1 cellular context compared by ENCODE assay signal in genomic region chr11:2343502-2343901, GRCh38.
TF ChIP-seq lines count a peak whose summit lies in the region.

No MANE protein-coding gene starts in this region.

TF ChIP-seq in K562, 482 proteins besides CTCF, POLR2A, EP300 and RAD21:
- TF ChIP-seq KDM5B (IDR thresholded peaks at IDR 0.05; ENCODE audit: insufficient replicate concordance, low read depth, low read length) (no peak), ZNF431 (CRISPR knock-in tag; IDR thresholded peaks at IDR 0.05) (peak; percentile 91)
